ENCODE assay signal across 8 cellular contexts in the genomic region with DNA sequence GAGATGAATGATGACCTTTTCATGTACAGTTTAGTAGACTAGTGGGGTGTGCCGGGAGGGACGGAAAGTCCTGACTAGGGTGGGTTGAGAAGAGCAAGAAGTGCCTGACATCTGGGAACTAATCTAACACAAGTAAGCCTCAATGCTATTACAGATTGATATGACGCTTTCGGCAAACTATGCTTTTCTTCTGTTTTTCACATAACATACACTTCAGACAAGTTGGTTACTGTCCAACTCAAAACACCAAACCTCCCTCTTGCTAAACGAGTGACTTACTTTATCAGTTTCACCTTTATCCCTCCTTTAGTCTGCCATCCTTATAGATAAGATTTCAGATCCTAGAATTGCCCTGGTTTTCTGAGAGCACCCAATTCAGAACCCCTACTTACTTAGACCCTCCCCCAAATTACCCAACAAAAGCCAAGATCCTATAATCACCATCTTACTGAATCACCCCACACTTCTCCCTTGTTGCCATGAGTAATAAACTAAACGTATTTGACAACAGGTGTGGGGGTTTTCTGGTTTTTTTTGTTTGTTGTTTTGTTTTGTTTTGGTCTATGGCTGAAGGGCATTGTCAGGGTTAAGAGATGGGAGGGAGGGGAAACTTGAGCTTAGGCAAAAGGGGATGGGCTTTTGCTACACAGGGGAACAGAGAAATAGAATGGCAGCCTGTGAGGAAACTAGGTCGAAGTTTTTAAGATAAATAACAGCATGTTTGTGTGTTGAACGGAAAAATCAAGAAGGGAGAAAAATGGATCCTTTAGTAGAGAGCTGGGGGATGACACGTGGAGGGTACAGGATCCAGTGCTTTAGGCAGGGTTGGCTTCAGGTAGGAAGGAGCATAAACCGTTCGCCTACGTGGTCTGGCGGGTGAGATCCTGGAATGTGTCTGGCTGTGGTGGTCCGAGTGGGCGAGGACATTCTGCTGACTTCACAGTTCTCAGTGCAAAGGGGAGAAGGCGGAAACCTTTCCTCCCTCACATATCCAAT. TPM values are rescaled to one million over a fixed set of nuclear protein-coding genes. Genes with fewer than 3 reads are reported as not detected.
DNase-seq lines count a peak whose midpoint lies in the region; ATAC-seq, FAIRE-seq and TF ChIP-seq lines count a peak whose summit lies in the region.

No MANE protein-coding gene starts in this region.

- no peak for TF ChIP-seq RAD21 in HepG2 (CRISPR knock-in tag; IDR thresholded peaks at IDR 0.05)

- H3K9me3 ChIP-seq in HUES48 (ENCODE audit: control insufficient read depth, insufficient read depth, low read length) (no peaks in the 10 kb centered on the region), HepG2 (ENCODE audit: low read length) (no peaks in the 10 kb centered on the region), tibial nerve (no peaks in the 10 kb centered on the region)

- CTCF ChIA-PET in HepG2 (lab: Yijun Ruan, JAX; ENCODE audit: low intra/inter-chr PET ratio, low total read pairs), result no interaction called here

- H3K9ac ChIP-seq in HUES48 (ENCODE audit: low read depth, low read length) (no peak overlapping the region), HepG2 (ENCODE audit: insufficient read depth, low read depth, low read length) (no peak overlapping the region)

- H3K4me1 ChIP-seq in HUES48 (ENCODE audit: control insufficient read depth, insufficient read depth, low read length), result peaks cover 16% of the 10 kb centered on the region
- H3K4me1 ChIP-seq in HepG2 (ENCODE audit: insufficient read depth, low read length), result peaks cover 33% of the 10 kb centered on the region
- H3K4me1 ChIP-seq in tibial nerve, result peaks cover 0 to 16% (median 2%) of the 10 kb centered on the region in 4 donors

- no TSS peak for BruUV-seq in HepG2 (replicated peaks; lab: Mats Ljungman, UMichigan)

- H4K20me1 ChIP-seq in HepG2 (ENCODE audit: insufficient read depth, low read length), result no peaks in the 10 kb centered on the region

- peak overlapping the region; percentile 62 for H3K4me2 ChIP-seq in HepG2 (ENCODE audit: low read depth, low read length)

- no peaks in the 10 kb centered on the region for H3K79me2 ChIP-seq in HepG2 (ENCODE audit: insufficient read depth, low read length)

- H3K4me3 ChIP-seq in AG10803 (ENCODE audit: low read length), result peak overlapping the region; percentile 73
- H3K4me3 ChIP-seq in HUES48 (ENCODE audit: low read depth, low read length), result peak overlapping the region; percentile 92
- peak overlapping the region in 2 of 3 experiments; percentile 72 to 83; a peak in 4 of 6 replicates for H3K4me3 ChIP-seq in HepG2 (replicated peaks in 1 of 3; ENCODE audit: insufficient read depth in 1 of 3, low read depth in 2 of 3, low read length in 3 of 3)
- peak overlapping the region; percentile 35 to 57 (median 53) for H3K4me3 ChIP-seq in tibial nerve

- TF ChIP-seq POLR2A in HepG2 (IDR thresholded peaks at IDR 0.05; ENCODE audit: insufficient read depth in 1 of 2, low read depth in 2 of 2, low read length in 2 of 2), result no peak
- no peak for TF ChIP-seq POLR2A in tibial nerve (IDR thresholded peaks at IDR 0.05)

- peak overlapping the region; percentile 1 for H2AFZ ChIP-seq in HepG2 (ENCODE audit: low read length)

- H3K36me3 ChIP-seq in HUES48 (ENCODE audit: control insufficient read depth, insufficient read depth, low read length), result no peaks in the 10 kb centered on the region; the same call in 1 of the 2 replicates
- 0 out of 5 replicates have a peak, but pooled peaks cover 0 to 2% of the 10 kb centered on the region in 2 experiments for H3K36me3 ChIP-seq in HepG2 (replicated peaks in 1 of 2; ENCODE audit: control insufficient read depth in 1 of 2, insufficient read depth in 2 of 2, low read length in 2 of 2)
- H3K36me3 ChIP-seq in tibial nerve, result peaks cover 0 to 13% (median 0%) of the 10 kb centered on the region in 3 donors

- no peak for DNase-seq in AG10803 (ENCODE audit: low read depth)
- peak in 2 of 61 donors; percentile 6 to 9 for DNase-seq in caudate nucleus (lab: John Stamatoyannopoulos, UW)
- DNase-seq in HepG2 (ENCODE audit: low spot score), result no peak
- DNase-seq in tibial nerve (ENCODE audit: low spot score in 2 of 2), result peak in 1 of 2 donors; percentile 29
- DNase-seq in activated gamma-delta T cell (lab: John Stamatoyannopoulos, UW), result no peak
- no peak for DNase-seq in DMS79 treated with DMSO at 0.1 percent for 48 hours (lab: John Stamatoyannopoulos, UW)
- DNase-seq in GDM1 (lab: John Stamatoyannopoulos, UW), result no peak

- in situ Hi-C loops in HepG2 (cut with HindIII; ENCODE audit: extremely low pct_ligation_motif_present, low pct_unique_long_range_greater_than_20kb), result no loop called here

- WGBS in HepG2 (ENCODE audit: low lambda C conversion rate), result 81% methylated on average over 16 of the region's 16 CpGs
- 15 to 20% methylated on average over 16 of the region's 16 CpGs for WGBS in tibial nerve, 2 donors

- FAIRE-seq in HepG2 (lab: Jason Lieb, UNC), result no peak

- ATAC-seq in HepG2, result no peak

- H3K27ac ChIP-seq in HUES48 (ENCODE audit: low read depth, low read length) (peak overlapping the region; percentile 34), caudate nucleus (ENCODE audit: low read depth, low read length) (peak overlapping the region; percentile 63), HepG2 (ENCODE audit: extremely low read length, insufficient read depth, low read length) (no peak overlapping the region), tibial nerve (peak overlapping the region; percentile 82 to 89 (median 84))

- H3K27me3 ChIP-seq in HUES48 (ENCODE audit: control insufficient read depth, insufficient read depth, low read length), result no peaks in the 10 kb centered on the region
- H3K27me3 ChIP-seq in HepG2 (ENCODE audit: control insufficient read depth in 1 of 2, insufficient read depth in 2 of 2, low read length in 2 of 2), result no peaks in the 10 kb centered on the region
- H3K27me3 ChIP-seq in tibial nerve, result no peaks in the 10 kb centered on the region

- TF ChIP-seq EP300 in HepG2 (IDR thresholded peaks at IDR 0.05; ENCODE audit: low read depth in 2 of 2, low read length in 2 of 2) (no peak), HepG2 (CRISPR knock-in tag; IDR thresholded peaks at IDR 0.05; ENCODE audit: borderline replicate concordance) (no peak), tibial nerve (IDR thresholded peaks at IDR 0.05) (no peak)

- POLR2A ChIA-PET in HepG2 (lab: Yijun Ruan, JAX), result no interaction called here

- TF ChIP-seq CTCF in AG10803 (conservative IDR thresholded peaks at IDR 0.05; ENCODE audit: low read length) (no peak), HepG2 (CRISPR knock-in tag; IDR thresholded peaks at IDR 0.05) (no peak), tibial nerve (IDR thresholded peaks at IDR 0.05) (no peak)

- intact Hi-C loops in HepG2 (cut with micrococcal nuclease; ENCODE audit: unreplicated experiment), result no loop called here

RNA-seq across cellular contexts. Expression of gene PSMA3, which starts 6.1 kb away (rescaled TPM):
- total RNA-seq in HepG2 (2016; rRNA removed; fragmentation: Illumina TruSeq; extraction: Trizol) (275 and 443 TPM in 2 replicates), tibial nerve (10 to 100 TPM; 82.8 to 99.0 (median 87.0) TPM)
- total RNA-seq in HepG2 (2016; cell fraction: cytosol; rRNA removed; fragmentation: Illumina TruSeq; extraction: Trizol; ENCODE audit: low read depth), result 91.1 and 98.5 TPM in 2 replicates
- 286 and 449 TPM in 2 replicates for total RNA-seq in HepG2 (2016; cell fraction: insoluble cytoplasmic fraction; rRNA removed; fragmentation: Illumina TruSeq; extraction: Trizol)
- 85.3 and 99.1 TPM in 2 replicates for total RNA-seq in HepG2 (2016; cell fraction: membrane; rRNA removed; fragmentation: Illumina TruSeq; extraction: Trizol)
- total RNA-seq in HepG2 (2016; cell fraction: nucleus; rRNA removed; fragmentation: Illumina TruSeq; extraction: Trizol), result 143 and 154 TPM in 2 replicates
- 167 and 232 TPM in 2 replicates for polyA plus RNA-seq in HepG2 (2011; rRNA removed)
- 146 and 177 TPM in 2 replicates for polyA plus RNA-seq in HepG2 (2011; cell fraction: cytosol; rRNA removed)
- polyA plus RNA-seq in HepG2 (2011; cell fraction: nucleus; rRNA removed), result 47.5 and 66.3 TPM in 2 replicates
- 133 and 136 TPM in 2 replicates for polyA plus RNA-seq in HepG2 (2012)
- polyA plus RNA-seq in HepG2 (2016; cell fraction: cytosol; fragmentation: Illumina TruSeq; extraction: Trizol; ENCODE audit: low read depth), result 61.4 and 63.4 TPM in 2 replicates
- 402 and 430 TPM in 2 replicates for polyA plus RNA-seq in HepG2 (2016; cell fraction: insoluble cytoplasmic fraction; fragmentation: Illumina TruSeq; extraction: Trizol; ENCODE audit: low read depth)
- polyA plus RNA-seq in HepG2 (2016; cell fraction: membrane; fragmentation: Illumina TruSeq; extraction: Trizol; ENCODE audit: low read depth), result 72.9 and 75.0 TPM in 2 replicates
- polyA plus RNA-seq in HepG2 (2016; cell fraction: nucleus; fragmentation: Illumina TruSeq; extraction: Trizol; ENCODE audit: insufficient read depth, low read depth), result 170 and 172 TPM in 2 replicates
- 80.9 and 206 TPM in 2 replicates for polyA minus RNA-seq in HepG2 (2011; rRNA and poly(A)+ RNA removed; ENCODE audit: low replicate concordance)
- 48.7 and 51.6 TPM in 2 replicates for polyA minus RNA-seq in HepG2 (2011; cell fraction: cytosol; rRNA and poly(A)+ RNA removed)
- polyA minus RNA-seq in HepG2 (2011; cell fraction: nucleus; rRNA and poly(A)+ RNA removed), result 75.1 and 78.7 TPM in 2 replicates

RNA-seq across cellular contexts. Expression of gene ACTR10, which starts 38.6 kb away (rescaled TPM):
- total RNA-seq in HepG2 (2016; rRNA removed; fragmentation: Illumina TruSeq; extraction: Trizol), result 41.3 and 49.4 TPM in 2 replicates
- total RNA-seq in HepG2 (2016; cell fraction: cytosol; rRNA removed; fragmentation: Illumina TruSeq; extraction: Trizol; ENCODE audit: low read depth), result 4.8 and 5.3 TPM in 2 replicates
- total RNA-seq in HepG2 (2016; cell fraction: insoluble cytoplasmic fraction; rRNA removed; fragmentation: Illumina TruSeq; extraction: Trizol), result 39.6 and 51.2 TPM in 2 replicates
- total RNA-seq in HepG2 (2016; cell fraction: membrane; rRNA removed; fragmentation: Illumina TruSeq; extraction: Trizol), result 6.6 and 10.6 TPM in 2 replicates
- 27.5 and 28.3 TPM in 2 replicates for total RNA-seq in HepG2 (2016; cell fraction: nucleus; rRNA removed; fragmentation: Illumina TruSeq; extraction: Trizol)
- 27.5 and 30.0 TPM in 2 replicates for polyA plus RNA-seq in HepG2 (2011; rRNA removed)
- polyA plus RNA-seq in HepG2 (2011; cell fraction: cytosol; rRNA removed), result 10.0 and 20.8 TPM in 2 replicates
- 9.2 and 12.4 TPM in 2 replicates for polyA plus RNA-seq in HepG2 (2011; cell fraction: nucleus; rRNA removed)
- 29.5 and 35.3 TPM in 2 replicates for polyA plus RNA-seq in HepG2 (2012)
- 3.5 and 4.8 TPM in 2 replicates for polyA plus RNA-seq in HepG2 (2016; cell fraction: cytosol; fragmentation: Illumina TruSeq; extraction: Trizol; ENCODE audit: low read depth)
- polyA plus RNA-seq in HepG2 (2016; cell fraction: insoluble cytoplasmic fraction; fragmentation: Illumina TruSeq; extraction: Trizol; ENCODE audit: low read depth), result 56.3 and 58.2 TPM in 2 replicates
- 5.7 and 8.7 TPM in 2 replicates for polyA plus RNA-seq in HepG2 (2016; cell fraction: membrane; fragmentation: Illumina TruSeq; extraction: Trizol; ENCODE audit: low read depth)
- 52.1 and 55.6 TPM in 2 replicates for polyA plus RNA-seq in HepG2 (2016; cell fraction: nucleus; fragmentation: Illumina TruSeq; extraction: Trizol; ENCODE audit: insufficient read depth, low read depth)
- polyA minus RNA-seq in HepG2 (2011; rRNA and poly(A)+ RNA removed; ENCODE audit: low replicate concordance), result 3.7 and 6.4 TPM in 2 replicates
- 14.1 and 16.8 TPM in 2 replicates for polyA minus RNA-seq in HepG2 (2011; cell fraction: cytosol; rRNA and poly(A)+ RNA removed)
- polyA minus RNA-seq in HepG2 (2011; cell fraction: nucleus; rRNA and poly(A)+ RNA removed), result 29.3 and 33.6 TPM in 2 replicates
- 10 to 100 TPM; 42.6 to 88.8 (median 78.7) TPM for total RNA-seq in tibial nerve

RNA-seq across cellular contexts. Expression of gene ARID4A, which starts 59.8 kb away (rescaled TPM):
- total RNA-seq in HepG2 (2016; rRNA removed; fragmentation: Illumina TruSeq; extraction: Trizol) (9.7 and 9.9 TPM in 2 replicates), tibial nerve (10 to 100 TPM; 20.4 to 45.7 (median 31.3) TPM)
- total RNA-seq in HepG2 (2016; cell fraction: cytosol; rRNA removed; fragmentation: Illumina TruSeq; extraction: Trizol; ENCODE audit: low read depth), result 27.6 and 35.2 TPM in 2 replicates
- total RNA-seq in HepG2 (2016; cell fraction: insoluble cytoplasmic fraction; rRNA removed; fragmentation: Illumina TruSeq; extraction: Trizol), result 8.3 and 10.4 TPM in 2 replicates
- total RNA-seq in HepG2 (2016; cell fraction: membrane; rRNA removed; fragmentation: Illumina TruSeq; extraction: Trizol), result 10.1 and 11.0 TPM in 2 replicates
- 20.6 and 24.9 TPM in 2 replicates for total RNA-seq in HepG2 (2016; cell fraction: nucleus; rRNA removed; fragmentation: Illumina TruSeq; extraction: Trizol)
- 6.2 and 7.2 TPM in 2 replicates for polyA plus RNA-seq in HepG2 (2011; rRNA removed)
- 1.9 and 3.0 TPM in 2 replicates for polyA plus RNA-seq in HepG2 (2011; cell fraction: cytosol; rRNA removed)
- polyA plus RNA-seq in HepG2 (2011; cell fraction: nucleus; rRNA removed), result 11.9 and 12.4 TPM in 2 replicates
- polyA plus RNA-seq in HepG2 (2012), result 9.0 and 12.9 TPM in 2 replicates
- 0.31 and 0.49 TPM in 2 replicates for polyA plus RNA-seq in HepG2 (2016; cell fraction: cytosol; fragmentation: Illumina TruSeq; extraction: Trizol; ENCODE audit: low read depth)
- 10.4 and 10.9 TPM in 2 replicates for polyA plus RNA-seq in HepG2 (2016; cell fraction: insoluble cytoplasmic fraction; fragmentation: Illumina TruSeq; extraction: Trizol; ENCODE audit: low read depth)
- polyA plus RNA-seq in HepG2 (2016; cell fraction: membrane; fragmentation: Illumina TruSeq; extraction: Trizol; ENCODE audit: low read depth), result 1.0 and 1.1 TPM in 2 replicates
- 25.3 and 34.6 TPM in 2 replicates for polyA plus RNA-seq in HepG2 (2016; cell fraction: nucleus; fragmentation: Illumina TruSeq; extraction: Trizol; ENCODE audit: insufficient read depth, low read depth)
- 5.8 and 8.2 TPM in 2 replicates for polyA minus RNA-seq in HepG2 (2011; rRNA and poly(A)+ RNA removed; ENCODE audit: low replicate concordance)
- 6.2 and 8.8 TPM in 2 replicates for polyA minus RNA-seq in HepG2 (2011; cell fraction: cytosol; rRNA and poly(A)+ RNA removed)
- 73.2 and 80.9 TPM in 2 replicates for polyA minus RNA-seq in HepG2 (2011; cell fraction: nucleus; rRNA and poly(A)+ RNA removed)
